Comparison of ENCODE assay signal across 31 cellular contexts in the genomic region with DNA sequence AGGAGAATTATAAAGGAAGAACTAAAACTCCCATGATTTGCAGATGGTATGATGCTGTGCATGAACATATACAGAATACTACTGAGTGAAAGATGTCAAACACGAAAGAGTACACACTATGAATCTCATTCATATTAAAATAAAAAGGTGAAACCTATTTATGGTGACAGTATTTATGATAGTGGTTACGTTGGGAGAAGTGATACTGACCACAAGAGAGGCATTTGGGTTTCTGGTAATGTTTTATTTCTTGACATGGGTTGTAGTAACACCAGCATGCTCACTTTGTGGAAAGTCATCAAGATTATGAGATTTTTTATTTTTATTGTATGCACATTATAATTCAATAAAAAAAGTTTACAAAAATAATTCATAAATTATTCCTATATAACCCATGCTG.
DNase-seq lines count a peak whose midpoint lies in the region; ATAC-seq, FAIRE-seq and TF ChIP-seq lines count a peak whose summit lies in the region.
"Had no signal": no experiment of that assay in that cellular context is flagged by ENCODE, and none has a peak within 500 bp of the region (broad histone marks: within the 10 kb centered on the region; RNA-seq: fewer than 3 reads in every experiment).

No MANE protein-coding gene starts in this region.

- no peak overlapping the region for H3K27ac ChIP-seq in OCI-LY3 (ENCODE audit: low read length)
- no peak overlapping the region for H3K27ac ChIP-seq in left ventricle myocardium inferior (replicated peaks)
- H3K27ac ChIP-seq: GM23248, heart right ventricle, PC-9, skin epidermis had no signal

- H3K9me3 ChIP-seq in OCI-LY3 (ENCODE audit: insufficient read depth, low read length) (no peaks in the 10 kb centered on the region), T-helper 17 cell (ENCODE audit: control insufficient read depth, low read length, poor library complexity, severe bottlenecking) (no peaks in the 10 kb centered on the region), left ventricle myocardium inferior (replicated peaks) (peaks cover 25% of the 10 kb centered on the region)

- H3K9ac ChIP-seq in OCI-LY3 (ENCODE audit: low read length): no peak overlapping the region
- H3K9ac ChIP-seq: GM23248 had no signal

- H3K4me1 ChIP-seq in OCI-LY3 (ENCODE audit: low read length) (peaks cover 27% of the 10 kb centered on the region), left ventricle myocardium inferior (no peaks in the 10 kb centered on the region)
- H3K4me1 ChIP-seq: heart right ventricle had no signal

- H3K4me2 ChIP-seq in OCI-LY3 (ENCODE audit: low read length): 0 out of 2 replicates have a peak overlapping the region, but pooled peaks have one; percentile 13
- H3K4me2 ChIP-seq: PC-9 had no signal

- TF ChIP-seq CTCF in OCI-LY3 (IDR thresholded peaks at IDR 0.05; ENCODE audit: low read depth, low read length) (no peak), left ventricle myocardium inferior (IDR thresholded peaks at IDR 0.05; ENCODE audit: borderline replicate concordance) (no peak)

- no peaks in the 10 kb centered on the region for H3K36me3 Mint-ChIP-seq in T-helper 17 cell (ENCODE audit: low read depth)
- no peaks in the 10 kb centered on the region for H3K36me3 Mint-ChIP-seq in activated T-helper 17 cell treated with anti-CD3 and anti-CD28 coated beads, Interleukin-2, amount 50 U/mL, for 72 hours (ENCODE audit: low read depth)
- H3K36me3 Mint-ChIP-seq: mesothelial cell of epicardium had no signal

- H3K4me1 Mint-ChIP-seq in T-helper 17 cell: no peaks in the 10 kb centered on the region
- H3K4me1 Mint-ChIP-seq in activated T-helper 17 cell treated with anti-CD3 and anti-CD28 coated beads, Interleukin-2, amount 50 U/mL, for 72 hours: no peaks in the 10 kb centered on the region
- H3K4me1 Mint-ChIP-seq: central memory CD8-positive, alpha-beta T cell; mesothelial cell of epicardium had no signal

- H3K27me3 ChIP-seq in OCI-LY3 (ENCODE audit: low read depth, low read length) (peaks cover 68% of the 10 kb centered on the region), left ventricle myocardium inferior (ENCODE audit: low read depth) (no peaks in the 10 kb centered on the region)
- H3K27me3 ChIP-seq: heart right ventricle had no signal

- TF ChIP-seq POLR2A in GM12891 (IDR thresholded peaks at IDR 0.05; ENCODE audit: low read depth, low read length): no peak

- peaks cover 13% of the 10 kb centered on the region for H3K27me3 Mint-ChIP-seq in T-helper 17 cell
- H3K27me3 Mint-ChIP-seq in activated T-helper 17 cell treated with anti-CD3 and anti-CD28 coated beads, Interleukin-2, amount 50 U/mL, for 72 hours: peaks cover 3% of the 10 kb centered on the region
- H3K27me3 Mint-ChIP-seq: central memory CD8-positive, alpha-beta T cell had no signal

- peaks cover 4% of the 10 kb centered on the region for H3K9me3 Mint-ChIP-seq in activated T-helper 17 cell treated with anti-CD3 and anti-CD28 coated beads, Interleukin-2, amount 50 U/mL, for 72 hours
- H3K9me3 Mint-ChIP-seq: dendritic cell treated with granulocyte-macrophage colony-stimulating factor and Interleukin-4, amounts not matched to agents 40 ng/mL and 50 ng/mL, for 4 days; T-helper 1 cell treated with Interleukin-12 subunit alpha and Interleukin-12 subunit beta and Interleukin-4 antibody, amounts not matched to agents 30 μg/mL and 1 μg/mL, for 36 hours had no signal

- H4K20me1 ChIP-seq in OCI-LY3 (ENCODE audit: insufficient read depth, low read length): peaks cover 5% of the 10 kb centered on the region; the same call in 1 of the 2 replicates

- FAIRE-seq in GM12891 (lab: Jason Lieb, UNC): no peak
- FAIRE-seq: GM18507, HepG2 had no signal

- no peak overlapping the region for H3K4me3 Mint-ChIP-seq in T-helper 17 cell
- no peak overlapping the region for H3K4me3 Mint-ChIP-seq in activated T-helper 17 cell treated with anti-CD3 and anti-CD28 coated beads, Interleukin-2, amount 50 U/mL, for 72 hours
- H3K4me3 Mint-ChIP-seq: central memory CD8-positive, alpha-beta T cell; dendritic cell treated with granulocyte-macrophage colony-stimulating factor and Interleukin-4, amounts not matched to agents 40 ng/mL and 50 ng/mL, for 4 days; mesothelial cell of epicardium; T-helper 1 cell treated with Interleukin-12 subunit alpha and Interleukin-12 subunit beta and Interleukin-4 antibody, amounts not matched to agents 30 μg/mL and 1 μg/mL, for 36 hours had no signal

- DNase-seq in GM12891 (ENCODE audit: insufficient read length, low spot score) (no peak), T-helper 17 cell (no peak), left ventricle myocardium inferior (no peak)
- DNase-seq: activated CD4-positive, alpha-beta T cell treated with anti-CD3 and anti-CD28 coated beads, Interleukin-2, amount 50 U/mL, for 4 hours; activated naive CD4-positive, alpha-beta T cell treated with Interleukin-2 at 50 U/mL for 16 hours; Calu3; DMS79 treated with DMSO at 0.1 percent for 48 hours; erythroblast; GDM1; GM23248; heart right ventricle; kidney; NCI-H1092 treated with DMSO at 0.1 percent for 48 hours; NCI-H1694 treated with DMSO at 0.1 percent for 48 hours; PC-9; Right ventricle myocardium superior; stimulated activated naive CD4-positive, alpha-beta T cell had no signal

- H2AFZ ChIP-seq in OCI-LY3 (ENCODE audit: low read depth, low read length): no peak overlapping the region
- H2AFZ ChIP-seq: GM23248, PC-9 had no signal

- ATAC-seq in GM21390 (IDR thresholded peaks at IDR 0.05; ENCODE audit: unreplicated experiment): peak; percentile 71
- ATAC-seq in HG03565 (IDR thresholded peaks at IDR 0.05; ENCODE audit: unreplicated experiment): peak; percentile 62
- ATAC-seq in T-helper 17 cell: no peak
- ATAC-seq in HG03108 (IDR thresholded peaks at IDR 0.05; ENCODE audit: unreplicated experiment): no peak
- ATAC-seq in activated T-helper 17 cell treated with anti-CD3 and anti-CD28 coated beads, Interleukin-2, amount 50 U/mL, for 72 hours (replicated peaks): no peak
- ATAC-seq: activated CD4-positive, CD25-positive, alpha-beta regulatory T cell treated with anti-CD3 and anti-CD28 coated beads, Interleukin-2, amount 50 U/mL, for 24 hours; heart right ventricle; HepG2; SK-N-SH treated with all-trans-retinoic acid at 6 μM for 48 hours had no signal

- no peaks in the 10 kb centered on the region for H3K36me3 ChIP-seq in OCI-LY3 (replicated peaks; ENCODE audit: low read depth, low read length)
- no peaks in the 10 kb centered on the region for H3K36me3 ChIP-seq in left ventricle myocardium inferior
- H3K36me3 ChIP-seq: heart right ventricle had no signal

- intact Hi-C loops in left ventricle myocardium inferior (cut with micrococcal nuclease): no loop called here

- no peaks in the 10 kb centered on the region for H3K79me2 ChIP-seq in OCI-LY3 (ENCODE audit: low read length)

- no peak overlapping the region for H3K27ac Mint-ChIP-seq in T-helper 17 cell
- no peak overlapping the region for H3K27ac Mint-ChIP-seq in activated T-helper 17 cell treated with anti-CD3 and anti-CD28 coated beads, Interleukin-2, amount 50 U/mL, for 72 hours
- H3K27ac Mint-ChIP-seq: dendritic cell treated with granulocyte-macrophage colony-stimulating factor and Interleukin-4, amounts not matched to agents 40 ng/mL and 50 ng/mL, for 4 days; mesothelial cell of epicardium; T-helper 1 cell treated with Interleukin-12 subunit alpha and Interleukin-12 subunit beta and Interleukin-4 antibody, amounts not matched to agents 30 μg/mL and 1 μg/mL, for 36 hours had no signal

- H3K4me3 ChIP-seq in OCI-LY3 (ENCODE audit: low read length) (no peak overlapping the region), left ventricle myocardium inferior (no peak overlapping the region)
- H3K4me3 ChIP-seq: GM23248, heart right ventricle, PC-9, skin epidermis had no signal

TF ChIP-seq in GM12891, 5 proteins besides CTCF, POLR2A, EP300 and RAD21:
- TF ChIP-seq POLR2AphosphoS5 (IDR thresholded peaks at IDR 0.05; ENCODE audit: low read depth, low read length) (no peak), SPI1 (IDR thresholded peaks at IDR 0.05; ENCODE audit: low read depth, low read length) (peak; percentile 62; the same call in 1 of the 2 replicates), POU2F2 (IDR thresholded peaks at IDR 0.05; ENCODE audit: low read depth, low read length) (no peak)

Comparison
In these comparisons a context has a peak if more than half of its experiments do, and no peak if none do; other contexts are left out.
1. ATAC-seq: peak in GM21390 (single experiment) and HG03565 (single experiment); none in T-helper 17 cell (single experiment), HG03108 (single experiment) and activated T-helper 17 cell treated with anti-CD3 and anti-CD28 coated beads, Interleukin-2, amount 50 U/mL, for 72 hours (single experiment).